Comparison of ENCODE assay signal across 20 cellular contexts in the genomic region with DNA sequence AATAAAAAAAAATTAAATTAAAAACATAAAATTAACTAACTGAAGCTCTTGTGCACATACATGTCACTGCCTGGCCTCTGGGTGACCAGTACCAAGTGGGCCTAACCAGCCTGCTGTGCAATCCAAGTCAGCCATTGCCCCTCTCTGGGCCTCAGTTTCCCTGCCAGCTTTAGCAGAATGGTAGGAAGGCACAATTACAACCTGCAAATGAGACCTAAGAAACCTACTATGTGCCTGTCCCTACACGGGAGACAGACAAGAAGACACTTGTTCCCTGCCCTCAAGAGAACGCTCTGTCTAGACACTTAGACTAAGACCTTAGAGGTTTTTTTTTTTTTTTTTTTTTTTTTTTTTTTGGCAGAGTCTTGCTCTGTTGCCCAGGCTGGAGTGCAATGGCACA. TPM values are rescaled to one million over a fixed set of nuclear protein-coding genes. Genes with fewer than 3 reads are reported as not detected.
DNase-seq lines count a peak whose midpoint lies in the region; ATAC-seq, FAIRE-seq and TF ChIP-seq lines count a peak whose summit lies in the region.
"Had no signal": no experiment of that assay in that cellular context is flagged by ENCODE, and none has a peak within 500 bp of the region (broad histone marks: within the 10 kb centered on the region; RNA-seq: fewer than 3 reads in every experiment).

No MANE protein-coding gene starts in this region.

- intact Hi-C loops in GM12878 (cut with micrococcal nuclease; ENCODE audit: unreplicated experiment): loop anchor here (10.0 kb wide), 1 partner anchor 679 kb away; a partner anchor contains a TSS

- no peak for TF ChIP-seq CTCF in GM12878 (IDR thresholded peaks at IDR 0.05 in 2 of 3, conservative IDR thresholded peaks at IDR 0.05 in 1 of 3; ENCODE audit: control insufficient read depth in 2 of 3, extremely low read depth in 1 of 3, insufficient read depth in 1 of 3, low read depth in 3 of 3, low read length in 3 of 3)

- no peak overlapping the region for H3K4me2 ChIP-seq in GM12878 (ENCODE audit: control insufficient read depth, insufficient read depth)

- H3K4me1 ChIP-seq in CD4-positive, CD25-positive, alpha-beta regulatory T cell (ENCODE audit: control insufficient read depth, insufficient read depth, low read length, poor library complexity, severe bottlenecking): peaks cover 23% of the 10 kb centered on the region
- H3K4me1 ChIP-seq in GM12878 (ENCODE audit: control insufficient read depth, insufficient read depth, low read length) (peaks cover 6% of the 10 kb centered on the region; the same call in 1 of the 2 replicates), SJCRH30 (no peaks in the 10 kb centered on the region)

- SMC1A ChIA-PET in GM12878 (lab: Charles Lee; ENCODE audit: uncharacterized antibody, unreplicated experiment): interaction anchor here (1.2 to 1.8 kb wide), 3 partner anchors 29 to 99 kb away, joined by 3 to 8 read pairs (median 3); a partner anchor contains a TSS

- H3K79me2 ChIP-seq in GM12878 (ENCODE audit: control insufficient read depth, insufficient read depth, low read length): peaks cover 40% of the 10 kb centered on the region

- no TSS peak for BruUV-seq in GM12878 (replicated peaks; lab: Mats Ljungman, UMichigan)

- peaks cover 16% of the 10 kb centered on the region for H3K36me3 Mint-ChIP-seq in T-helper 1 cell treated with Interleukin-12 subunit alpha and Interleukin-12 subunit beta and Interleukin-4 antibody, amounts not matched to agents 30 μg/mL and 1 μg/mL, for 36 hours (ENCODE audit: low read depth)
- H3K36me3 Mint-ChIP-seq in CD4-positive, CD25-positive, alpha-beta regulatory T cell: peaks cover 13% of the 10 kb centered on the region

- TF ChIP-seq RAD21 in GM12878 (IDR thresholded peaks at IDR 0.05; ENCODE audit: insufficient read depth, low read depth, low read length): no peak

- peak overlapping the region; percentile 42 for H3K4me3 Mint-ChIP-seq in T-helper 1 cell treated with Interleukin-12 subunit alpha and Interleukin-12 subunit beta and Interleukin-4 antibody, amounts not matched to agents 30 μg/mL and 1 μg/mL, for 36 hours
- peak overlapping the region in 3 of 4 donors; percentile 73 to 80 (median 73) for H3K4me3 Mint-ChIP-seq in CD4-positive, CD25-positive, alpha-beta regulatory T cell

- H3K27ac ChIP-seq in CD4-positive, CD25-positive, alpha-beta regulatory T cell (ENCODE audit: insufficient read depth, low read length, poor library complexity, severe bottlenecking): no peak overlapping the region
- H3K27ac ChIP-seq in GM12878 (ENCODE audit: control insufficient read depth, insufficient read depth): no peak overlapping the region
- H3K27ac ChIP-seq in SJCRH30: no peak overlapping the region

- peaks cover 7% of the 10 kb centered on the region for H3K36me3 ChIP-seq in CD4-positive, CD25-positive, alpha-beta regulatory T cell (ENCODE audit: control insufficient read depth, insufficient read depth, low read length)
- H3K36me3 ChIP-seq in GM12878 (ENCODE audit: control insufficient read depth in 2 of 2, insufficient read depth in 2 of 2, low read length in 1 of 2): peaks cover under 1 to 1% of the 10 kb centered on the region in 2 experiments; a peak in 2 of 4 replicates
- H3K36me3 ChIP-seq in SJCRH30: peaks cover 12% of the 10 kb centered on the region

- H3K9me3 ChIP-seq in CD4-positive, CD25-positive, alpha-beta regulatory T cell (ENCODE audit: control insufficient read depth in 2 of 2, low read length in 2 of 2): peaks cover 2 to 7% of the 10 kb centered on the region in 2 experiments
- peaks cover 6% of the 10 kb centered on the region; the same call in 2 of the 3 replicates for H3K9me3 ChIP-seq in GM12878 (replicated peaks; ENCODE audit: control insufficient read depth, insufficient read depth, low read length)
- H3K9me3 ChIP-seq in SJCRH30 (replicated peaks): no peaks in the 10 kb centered on the region; the same call in 1 of the 2 replicates

- RAD21 ChIA-PET in GM12878 (lab: Charles Lee; ENCODE audit: unreplicated experiment): no interaction called here

- no peak overlapping the region for H2AFZ ChIP-seq in GM12878 (ENCODE audit: control insufficient read depth, low read depth, low read length)

- no peak for TF ChIP-seq EP300 in GM12878 (IDR thresholded peaks at IDR 0.05; ENCODE audit: borderline replicate concordance in 1 of 2, control insufficient read depth in 1 of 2, low read depth in 2 of 2, low read length in 2 of 2)

- in situ Hi-C loops in GM12878 (cut with MboI): no loop called here

- no peaks in the 10 kb centered on the region for H3K27me3 Mint-ChIP-seq in T-helper 1 cell treated with Interleukin-12 subunit alpha and Interleukin-12 subunit beta and Interleukin-4 antibody, amounts not matched to agents 30 μg/mL and 1 μg/mL, for 36 hours (ENCODE audit: low read depth)
- H3K27me3 Mint-ChIP-seq in CD4-positive, CD25-positive, alpha-beta regulatory T cell: no peaks in the 10 kb centered on the region
- H3K27me3 Mint-ChIP-seq: activated CD8-positive, alpha-beta memory T cell treated with anti-CD3 and anti-CD28 coated beads, Interleukin-2, amount 10 ng/mL, durations not matched to agents 7 days and 5 days had no signal

- H3K27ac Mint-ChIP-seq in T-helper 1 cell treated with Interleukin-12 subunit alpha and Interleukin-12 subunit beta and Interleukin-4 antibody, amounts not matched to agents 30 μg/mL and 1 μg/mL, for 36 hours: no peak overlapping the region
- H3K27ac Mint-ChIP-seq in CD4-positive, CD25-positive, alpha-beta regulatory T cell: peak overlapping the region in 1 of 3 donors; percentile 87

- no peak for TF ChIP-seq POLR2A in GM12878 (IDR thresholded peaks at IDR 0.05; ENCODE audit: low read depth, low read length)

- CTCF ChIA-PET in GM12878 (lab: Yijun Ruan, JAX): interaction anchor here (0.6 to 6.5 kb wide), 5 partner anchors 13 to 650 kb away, joined by 3 to 42 read pairs (median 15); a partner anchor contains a TSS

- no peaks in the 10 kb centered on the region for H3K27me3 ChIP-seq in CD4-positive, CD25-positive, alpha-beta regulatory T cell (ENCODE audit: control insufficient read depth, insufficient read depth, low read length)
- H3K27me3 ChIP-seq in GM12878 (replicated peaks in 1 of 2; ENCODE audit: control insufficient read depth in 2 of 2, insufficient read depth in 2 of 2, low read length in 1 of 2): no peaks in the 10 kb centered on the region
- no peaks in the 10 kb centered on the region for H3K27me3 ChIP-seq in SJCRH30

- POLR2A ChIA-PET in GM12878 (lab: Charles Lee): interaction anchor here (0.5 kb wide), 1 partner anchor 77 kb away, joined by 4 read pairs; no protein-coding TSS in a partner anchor

- ATAC-seq in CD4-positive, CD25-positive, alpha-beta regulatory T cell (ENCODE audit: low read depth in 2 of 2): no peak
- no peak for ATAC-seq in GM12878
- no peak for ATAC-seq in GM21528 (IDR thresholded peaks at IDR 0.05; ENCODE audit: low FRiP score, unreplicated experiment)
- ATAC-seq: activated CD8-positive, alpha-beta memory T cell treated with anti-CD3 and anti-CD28 coated beads, Interleukin-2, amount 10 ng/mL, durations not matched to agents 7 days and 5 days had no signal

- 100% methylated on average over 2 of the region's 2 CpGs for WGBS in GM12878 (ENCODE audit: insufficient coverage, insufficient replicate concordance, low lambda C conversion rate, missing lambda C conversion rate)

- H3K4me1 Mint-ChIP-seq in T-helper 1 cell treated with Interleukin-12 subunit alpha and Interleukin-12 subunit beta and Interleukin-4 antibody, amounts not matched to agents 30 μg/mL and 1 μg/mL, for 36 hours (ENCODE audit: low read depth): peaks cover 21% of the 10 kb centered on the region
- peaks cover 18 to 44% (median 27%) of the 10 kb centered on the region in 4 donors for H3K4me1 Mint-ChIP-seq in CD4-positive, CD25-positive, alpha-beta regulatory T cell

- DNase-seq in T-helper 1 cell (no peak), GM12878 (ENCODE audit: low read depth, low spot score) (no peak), SJCRH30 (no peak)
- no peak for DNase-seq in CD4-positive, CD25-positive, alpha-beta regulatory T cell
- DNase-seq: activated CD8-positive, alpha-beta memory T cell treated with anti-CD3 and anti-CD28 coated beads, Interleukin-2, amount 10 ng/mL, durations not matched to agents 7 days and 5 days; activated gamma-delta T cell treated with Interleukin-2 at 50 U/mL for 16 hours; GF-D8; Kasumi-1; left ventricle myocardium inferior; NCI-H1105 treated with DMSO at 0.1 percent for 48 hours; NCI-H526 treated with DMSO at 0.1 percent for 48 hours; nucleus accumbens; retina; SHP77; stimulated activated CD4-positive, alpha-beta T cell treated with anti-CD3 and anti-CD28 coated beads, Interleukin-12 subunit alpha, Interleukin-12 subunit beta, amount 100 ng/mL, for 4 hours had no signal

- H4K20me1 ChIP-seq in GM12878 (ENCODE audit: control insufficient read depth, insufficient read depth): no peaks in the 10 kb centered on the region

- FAIRE-seq in GM12878 (lab: Jason Lieb, UNC): no peak
- FAIRE-seq: colon, GM12892 had no signal

- no peak overlapping the region for H3K4me3 ChIP-seq in CD4-positive, CD25-positive, alpha-beta regulatory T cell (ENCODE audit: low read depth, low read length)
- H3K4me3 ChIP-seq in GM12878 (0 out of 2 replicates have a peak overlapping the region, but pooled peaks have one; percentile 97), SJCRH30 (no peak overlapping the region)

- H3K9me3 Mint-ChIP-seq in T-helper 1 cell treated with Interleukin-12 subunit alpha and Interleukin-12 subunit beta and Interleukin-4 antibody, amounts not matched to agents 30 μg/mL and 1 μg/mL, for 36 hours: peaks cover 5% of the 10 kb centered on the region
- H3K9me3 Mint-ChIP-seq in CD4-positive, CD25-positive, alpha-beta regulatory T cell: peaks cover 0 to 4% (median 1%) of the 10 kb centered on the region in 7 donors

- no peak overlapping the region for H3K9ac ChIP-seq in GM12878 (ENCODE audit: control insufficient read depth, insufficient read depth, low read length)

RNA-seq across cellular contexts. Expression of a gene that starts 1.7 kb away (rescaled TPM):
- 27.1 TPM for total RNA-seq in CD4-positive, CD25-positive, alpha-beta regulatory T cell
- 10 to 100 TPM; 49.2 to 56.5 (median 53.3) TPM for polyA plus RNA-seq in CD4-positive, CD25-positive, alpha-beta regulatory T cell
- 39.4 and 45.1 TPM in 2 replicates for total RNA-seq in GM12878 (2013; cell fraction: nucleolus; rRNA removed)
- 54.3 and 55.0 TPM in 2 replicates for total RNA-seq in GM12878 (2014; rRNA removed)
- 43.0 and 46.2 TPM in 2 replicates for total RNA-seq in GM12878 (2014; rRNA removed; fragmentation: Illumina TruSeq; extraction: Trizol)
- total RNA-seq in GM12878 (2021): 51.4 and 53.3 TPM in 2 replicates
- 24.8 TPM for polyA plus RNA-seq in GM12878 (2011; ENCODE audit: low read depth)
- polyA plus RNA-seq in GM12878 (2011; rRNA removed): 42.0 and 50.0 TPM in 2 replicates
- 50.9 and 54.3 TPM in 2 replicates for polyA plus RNA-seq in GM12878 (2011; cell fraction: cytosol; rRNA removed)
- 33.6 and 36.6 TPM in 2 replicates for polyA plus RNA-seq in GM12878 (2011; cell fraction: nucleus; rRNA removed)
- polyA plus RNA-seq in GM12878 (2012): 23.6 and 29.3 TPM in 2 replicates
- polyA plus RNA-seq in GM12878 (2014; fragmentation: Illumina TruSeq; extraction: Trizol): 53.6 and 59.0 TPM in 2 replicates
- polyA plus RNA-seq in GM12878 (2014; fragmentation: Nextera tagmentation; extraction: Ambion mirVana): 100 to 1,000 TPM; 118 to 150 TPM
- 44.8 and 52.7 TPM in 2 replicates for polyA plus RNA-seq in GM12878 (2014; rRNA removed)
- polyA plus RNA-seq in GM12878 (2016; fragmentation: Nextera tagmentation; extraction: Ambion mirVana): 10 to 100 TPM; 90.9 to 92.2 TPM
- polyA minus RNA-seq in GM12878 (2011; rRNA and poly(A)+ RNA removed): 34.0 and 37.7 TPM in 2 replicates
- 8.7 and 12.7 TPM in 2 replicates for polyA minus RNA-seq in GM12878 (2011; cell fraction: cytosol; rRNA and poly(A)+ RNA removed)
- 12.8 and 15.7 TPM in 2 replicates for polyA minus RNA-seq in GM12878 (2011; cell fraction: nucleus; rRNA and poly(A)+ RNA removed)
- 84.8 and 90.5 TPM in 2 replicates for total RNA-seq in SJCRH30 (2014; rRNA removed; shearing (Covaris generic))

RNA-seq across cellular contexts. Expression of a gene that starts 1.8 kb away (rescaled TPM):
- 18.5 TPM for total RNA-seq in CD4-positive, CD25-positive, alpha-beta regulatory T cell
- polyA plus RNA-seq in CD4-positive, CD25-positive, alpha-beta regulatory T cell: 10 to 100 TPM; 24.4 to 33.6 (median 27.8) TPM
- 53.1 and 55.9 TPM in 2 replicates for total RNA-seq in GM12878 (2013; cell fraction: nucleolus; rRNA removed)
- total RNA-seq in GM12878 (2014; rRNA removed) (50.3 and 51.3 TPM in 2 replicates), GM12878 (2014; rRNA removed; fragmentation: Illumina TruSeq; extraction: Trizol) (40.1 and 43.0 TPM in 2 replicates), GM12878 (2021) (35.2 and 42.7 TPM in 2 replicates)
- 26.5 TPM for polyA plus RNA-seq in GM12878 (2011; ENCODE audit: low read depth)
- polyA plus RNA-seq in GM12878 (2011; rRNA removed) (52.6 and 64.7 TPM in 2 replicates), GM12878 (2014; fragmentation: Illumina TruSeq; extraction: Trizol) (55.9 and 56.5 TPM in 2 replicates), GM12878 (2014; fragmentation: Nextera tagmentation; extraction: Ambion mirVana) (10 to 100 TPM; 24.1 to 32.7 TPM), GM12878 (2014; rRNA removed) (48.9 and 57.9 TPM in 2 replicates), GM12878 (2016; fragmentation: Nextera tagmentation; extraction: Ambion mirVana) (10 to 100 TPM; 69.7 to 79.7 TPM)
- 71.8 TPM in 2 replicates for polyA plus RNA-seq in GM12878 (2011; cell fraction: cytosol; rRNA removed)
- polyA plus RNA-seq in GM12878 (2011; cell fraction: nucleus; rRNA removed): 86.9 and 120 TPM in 2 replicates
- polyA plus RNA-seq in GM12878 (2012): 26.2 and 31.8 TPM in 2 replicates
- polyA minus RNA-seq in GM12878 (2011; rRNA and poly(A)+ RNA removed): 48.5 and 55.0 TPM in 2 replicates
- 14.0 and 23.3 TPM in 2 replicates for polyA minus RNA-seq in GM12878 (2011; cell fraction: cytosol; rRNA and poly(A)+ RNA removed)
- 22.1 and 29.3 TPM in 2 replicates for polyA minus RNA-seq in GM12878 (2011; cell fraction: nucleus; rRNA and poly(A)+ RNA removed)
- total RNA-seq in SJCRH30 (2014; rRNA removed; shearing (Covaris generic)): 54.9 and 58.6 TPM in 2 replicates

RNA-seq across cellular contexts. Expression of a gene that starts 17.0 kb away (rescaled TPM):
- 79.8 TPM for total RNA-seq in CD4-positive, CD25-positive, alpha-beta regulatory T cell
- 10 to 100 TPM; 41.9 to 48.0 (median 45.3) TPM for polyA plus RNA-seq in CD4-positive, CD25-positive, alpha-beta regulatory T cell
- total RNA-seq in GM12878 (2013; cell fraction: nucleolus; rRNA removed): 42.8 and 61.6 TPM in 2 replicates
- total RNA-seq in GM12878 (2014; rRNA removed) (78.7 and 88.8 TPM in 2 replicates), GM12878 (2014; rRNA removed; fragmentation: Illumina TruSeq; extraction: Trizol) (44.1 and 45.0 TPM in 2 replicates), GM12878 (2021) (45.0 and 46.5 TPM in 2 replicates)
- 34.8 TPM for polyA plus RNA-seq in GM12878 (2011; ENCODE audit: low read depth)
- polyA plus RNA-seq in GM12878 (2011; rRNA removed) (60.6 and 93.0 TPM in 2 replicates), GM12878 (2014; fragmentation: Illumina TruSeq; extraction: Trizol) (52.2 and 59.5 TPM in 2 replicates), GM12878 (2014; fragmentation: Nextera tagmentation; extraction: Ambion mirVana) (10 to 100 TPM; 26.9 to 40.2 TPM), GM12878 (2014; rRNA removed) (70.0 and 77.6 TPM in 2 replicates), GM12878 (2016; fragmentation: Nextera tagmentation; extraction: Ambion mirVana) (10 to 100 TPM; 56.6 to 59.0 TPM)
- 102 and 130 TPM in 2 replicates for polyA plus RNA-seq in GM12878 (2011; cell fraction: cytosol; rRNA removed)
- 110 and 118 TPM in 2 replicates for polyA plus RNA-seq in GM12878 (2011; cell fraction: nucleus; rRNA removed)
- polyA plus RNA-seq in GM12878 (2012): 46.6 and 54.1 TPM in 2 replicates
- 104 and 124 TPM in 2 replicates for polyA minus RNA-seq in GM12878 (2011; rRNA and poly(A)+ RNA removed)
- polyA minus RNA-seq in GM12878 (2011; cell fraction: cytosol; rRNA and poly(A)+ RNA removed): 28.5 and 32.4 TPM in 2 replicates
- polyA minus RNA-seq in GM12878 (2011; cell fraction: nucleus; rRNA and poly(A)+ RNA removed): 46.9 and 65.8 TPM in 2 replicates
- total RNA-seq in SJCRH30 (2014; rRNA removed; shearing (Covaris generic)): 151 and 156 TPM in 2 replicates

RNA-seq across cellular contexts. Expression of a gene that starts 40.8 kb away (rescaled TPM):
- 1.8 TPM for total RNA-seq in CD4-positive, CD25-positive, alpha-beta regulatory T cell
- polyA plus RNA-seq in CD4-positive, CD25-positive, alpha-beta regulatory T cell: 1 to 10 TPM in 3 of 4 donors, under 1 TPM in 1; 0.99 to 1.4 (median 1.1) TPM
- total RNA-seq in GM12878 (2013; cell fraction: nucleolus; rRNA removed): 3.1 and 6.2 TPM in 2 replicates
- total RNA-seq in GM12878 (2014; rRNA removed) (2.1 and 2.2 TPM in 2 replicates), GM12878 (2014; rRNA removed; fragmentation: Illumina TruSeq; extraction: Trizol) (1.1 and 1.2 TPM in 2 replicates), GM12878 (2021) (2.9 and 3.0 TPM in 2 replicates)
- 2.1 TPM for polyA plus RNA-seq in GM12878 (2011; ENCODE audit: low read depth)
- polyA plus RNA-seq in GM12878 (2011; rRNA removed) (4.1 and 7.0 TPM in 2 replicates), GM12878 (2014; fragmentation: Illumina TruSeq; extraction: Trizol) (0.60 and 1.6 TPM in 2 replicates), GM12878 (2014; fragmentation: Nextera tagmentation; extraction: Ambion mirVana) (under 1 TPM in 1 of 2 experiments, not detected in 1; 0.20 TPM), GM12878 (2014; rRNA removed) (2.4 and 2.9 TPM in 2 replicates), GM12878 (2016; fragmentation: Nextera tagmentation; extraction: Ambion mirVana) (1 to 10 TPM; 3.4 to 3.6 TPM)
- 9.7 and 11.2 TPM in 2 replicates for polyA plus RNA-seq in GM12878 (2011; cell fraction: cytosol; rRNA removed)
- polyA plus RNA-seq in GM12878 (2011; cell fraction: nucleus; rRNA removed): 18.4 and 23.2 TPM in 2 replicates
- polyA plus RNA-seq in GM12878 (2012): 3.5 and 3.6 TPM in 2 replicates
- 2.9 and 5.9 TPM in 2 replicates for polyA minus RNA-seq in GM12878 (2011; rRNA and poly(A)+ RNA removed)
- polyA minus RNA-seq in GM12878 (2011; cell fraction: cytosol; rRNA and poly(A)+ RNA removed): 1.7 and 2.5 TPM in 2 replicates
- 2.7 and 3.3 TPM in 2 replicates for polyA minus RNA-seq in GM12878 (2011; cell fraction: nucleus; rRNA and poly(A)+ RNA removed)
- total RNA-seq in SJCRH30 (2014; rRNA removed; shearing (Covaris generic)): 10.4 and 13.0 TPM in 2 replicates

RNA-seq across cellular contexts. Expression of a gene that starts 40.9 kb away (rescaled TPM):
- total RNA-seq in CD4-positive, CD25-positive, alpha-beta regulatory T cell: not detected
- polyA plus RNA-seq in CD4-positive, CD25-positive, alpha-beta regulatory T cell: not detected
- total RNA-seq in GM12878 (2013; cell fraction: nucleolus; rRNA removed): not detected in 2 replicates
- total RNA-seq in GM12878 (2014; rRNA removed): 66.1 and 72.0 TPM in 2 replicates
- total RNA-seq in GM12878 (2014; rRNA removed; fragmentation: Illumina TruSeq; extraction: Trizol): 54.8 and 54.9 TPM in 2 replicates
- 33.1 and 39.5 TPM in 2 replicates for total RNA-seq in GM12878 (2021)
- polyA plus RNA-seq in GM12878 (2011; ENCODE audit: low read depth): 5.6 TPM
- polyA plus RNA-seq in GM12878 (2011; rRNA removed): 0.92 and 1.2 TPM in 2 replicates
- polyA plus RNA-seq in GM12878 (2011; cell fraction: cytosol; rRNA removed): 2.1 and 2.4 TPM in 2 replicates
- 0.59 and 1.1 TPM in 2 replicates for polyA plus RNA-seq in GM12878 (2011; cell fraction: nucleus; rRNA removed)
- polyA plus RNA-seq in GM12878 (2012): 7.4 and 18.5 TPM in 2 replicates
- 26.2 and 55.9 TPM in 2 replicates for polyA plus RNA-seq in GM12878 (2014; fragmentation: Illumina TruSeq; extraction: Trizol)
- 10 to 100 TPM; 26.4 to 31.2 TPM for polyA plus RNA-seq in GM12878 (2014; fragmentation: Nextera tagmentation; extraction: Ambion mirVana)
- 84.9 and 107 TPM in 2 replicates for polyA plus RNA-seq in GM12878 (2014; rRNA removed)
- 10 to 100 TPM; 28.3 to 35.2 TPM for polyA plus RNA-seq in GM12878 (2016; fragmentation: Nextera tagmentation; extraction: Ambion mirVana)
- not detected in 2 replicates for polyA minus RNA-seq in GM12878 (2011; rRNA and poly(A)+ RNA removed)
- not detected in 2 replicates for polyA minus RNA-seq in GM12878 (2011; cell fraction: cytosol; rRNA and poly(A)+ RNA removed)
- not detected in 2 replicates for polyA minus RNA-seq in GM12878 (2011; cell fraction: nucleus; rRNA and poly(A)+ RNA removed)
- total RNA-seq in SJCRH30 (2014; rRNA removed; shearing (Covaris generic)): not detected in 2 replicates
- total RNA-seq: left ventricle myocardium inferior had no signal
- polyA plus RNA-seq: BJ had no signal
